ENCODE assay signal across 12 cellular contexts in genomic region chr4:40475609-40476008, GRCh38.
A peak's percentile ranks its signal among the peaks of the same experiment; 100 is the strongest.
DNase-seq lines count a peak whose midpoint lies in the region; ATAC-seq, FAIRE-seq and TF ChIP-seq lines count a peak whose summit lies in the region.
"Had no signal": no experiment of that assay in that cellular context is flagged by ENCODE, and none has a peak within 500 bp of the region (broad histone marks: within the 10 kb centered on the region; RNA-seq: fewer than 3 reads in every experiment).

No MANE protein-coding gene starts in this region.

- peaks cover 2% of the 10 kb centered on the region for H3K36me3 Mint-ChIP-seq in activated CD4-positive, alpha-beta T cell treated with anti-CD3 and anti-CD28 coated beads, Interleukin-2, amount 10 ng/mL, durations not matched to agents 24 days and 14 days (ENCODE audit: low read depth)
- H3K36me3 Mint-ChIP-seq in activated CD4-positive, alpha-beta T cell treated with anti-CD3 and anti-CD28 coated beads for 36 hours (ENCODE audit: low read depth), result no peaks in the 10 kb centered on the region

- H3K4me3 ChIP-seq in kidney (ENCODE audit: low read length in 2 of 2) (peak overlapping the region in 1 of 2 donors; percentile 26), upper lobe of right lung (no peak overlapping the region), suprapubic skin (no peak overlapping the region)

- H3K27ac ChIP-seq in kidney (ENCODE audit: low read depth in 2 of 2, low read length in 2 of 2) (peak overlapping the region; percentile 20 to 53), upper lobe of right lung (no peak overlapping the region), suprapubic skin (no peak overlapping the region)

- CTCF ChIA-PET in activated CD4-positive, alpha-beta T cell treated with anti-CD3 and anti-CD28 coated beads for 36 hours (lab: Charles Lee), result interaction anchor here (0.5 kb wide), 1 partner anchor 320 kb away, joined by 3 read pairs; no protein-coding TSS in a partner anchor

- H3K27me3 ChIP-seq in upper lobe of right lung, result no peaks in the 10 kb centered on the region
- no peaks in the 10 kb centered on the region for H3K27me3 ChIP-seq in suprapubic skin

- ATAC-seq in activated CD4-positive, alpha-beta T cell treated with anti-CD3 and anti-CD28 coated beads for 36 hours, result no peak
- ATAC-seq in upper lobe of right lung, result peak; percentile 40
- no peak for ATAC-seq in HG02623 (IDR thresholded peaks at IDR 0.05; ENCODE audit: unreplicated experiment)
- no peak for ATAC-seq in GM19452 (IDR thresholded peaks at IDR 0.05; ENCODE audit: unreplicated experiment)

- no peak overlapping the region for H3K4me3 Mint-ChIP-seq in activated CD4-positive, alpha-beta T cell treated with anti-CD3 and anti-CD28 coated beads, Interleukin-2, amount 10 ng/mL, durations not matched to agents 24 days and 14 days
- H3K4me3 Mint-ChIP-seq in activated CD4-positive, alpha-beta T cell treated with anti-CD3 and anti-CD28 coated beads for 36 hours, result no peak overlapping the region

- H3K36me3 ChIP-seq in kidney (ENCODE audit: control insufficient read depth in 1 of 2, insufficient read depth in 2 of 2, low read length in 2 of 2) (no peaks in the 10 kb centered on the region), upper lobe of right lung (no peaks in the 10 kb centered on the region), suprapubic skin (no peaks in the 10 kb centered on the region)

- H3K27ac Mint-ChIP-seq in activated CD4-positive, alpha-beta T cell treated with anti-CD3 and anti-CD28 coated beads, Interleukin-2, amount 10 ng/mL, durations not matched to agents 24 days and 14 days, result peak overlapping the region; percentile 28
- H3K27ac Mint-ChIP-seq in activated CD4-positive, alpha-beta T cell treated with anti-CD3 and anti-CD28 coated beads for 36 hours, result no peak overlapping the region

- H3K9me3 Mint-ChIP-seq in activated CD4-positive, alpha-beta T cell treated with anti-CD3 and anti-CD28 coated beads, Interleukin-2, amount 10 ng/mL, durations not matched to agents 24 days and 14 days, result no peaks in the 10 kb centered on the region
- no peaks in the 10 kb centered on the region for H3K9me3 Mint-ChIP-seq in activated CD4-positive, alpha-beta T cell treated with anti-CD3 and anti-CD28 coated beads for 36 hours (ENCODE audit: low read depth)
- H3K9me3 Mint-ChIP-seq: activated T-helper 2 cell treated with anti-CD3 and anti-CD28 coated beads, Interferon-gamma antibody, Interleukin-2, Interleukin-4, amounts not matched to agents 10 μg/mL and 5 μg/mL and 100 μg/mL, durations not matched to agents 14 hours and 24 hours and 36 hours had no signal

- FAIRE-seq in kidney (lab: Jason Lieb, UNC), result peak; percentile 50
- FAIRE-seq: astrocyte, urothelium cell line had no signal

- no peak for DNase-seq in activated CD4-positive, alpha-beta T cell treated with anti-CD3 and anti-CD28 coated beads, Interleukin-2, amount 10 ng/mL, durations not matched to agents 24 days and 14 days
- DNase-seq in activated CD4-positive, alpha-beta T cell treated with anti-CD3 and anti-CD28 coated beads for 36 hours, result no peak
- peak; percentile 14 for DNase-seq in NCI-H748 treated with DMSO at 0.1 percent for 48 hours (lab: John Stamatoyannopoulos, UW)
- DNase-seq in kidney, result no peak
- DNase-seq in upper lobe of right lung, result no peak
- no peak for DNase-seq in suprapubic skin (ENCODE audit: low spot score in 2 of 2)
- DNase-seq: activated CD4-positive, alpha-beta T cell treated with anti-CD3 and anti-CD28 coated beads for 48 hours had no signal

- no peaks in the 10 kb centered on the region for H3K27me3 Mint-ChIP-seq in activated CD4-positive, alpha-beta T cell treated with anti-CD3 and anti-CD28 coated beads, Interleukin-2, amount 10 ng/mL, durations not matched to agents 24 days and 14 days
- H3K27me3 Mint-ChIP-seq in activated CD4-positive, alpha-beta T cell treated with anti-CD3 and anti-CD28 coated beads for 36 hours, result no peaks in the 10 kb centered on the region

- peak overlapping the region in 1 of 2 donors; percentile 5 for H3K9ac ChIP-seq in kidney (ENCODE audit: low read length in 2 of 2)

- intact Hi-C loops in activated CD4-positive, alpha-beta T cell treated with anti-CD3 and anti-CD28 coated beads, Interleukin-2, amount 10 ng/mL, durations not matched to agents 24 days and 14 days (cut with micrococcal nuclease), result no loop called here
- intact Hi-C loops in activated CD4-positive, alpha-beta T cell treated with anti-CD3 and anti-CD28 coated beads for 36 hours (cut with DNase I, micrococcal nuclease), result no loop called here
- intact Hi-C loops in kidney (cut with DNase I) (no loop called here), upper lobe of right lung (cut with DNase I) (no loop called here)

- WGBS in suprapubic skin, result 78% methylated on average over 4 of the region's 4 CpGs

- POLR2A ChIA-PET in activated CD4-positive, alpha-beta T cell treated with anti-CD3 and anti-CD28 coated beads for 36 hours (lab: Charles Lee), result no interaction called here

- H3K4me1 ChIP-seq in kidney (ENCODE audit: control insufficient read depth in 1 of 2, insufficient read depth in 1 of 2, low read depth in 1 of 2, low read length in 2 of 2), result peaks cover 7 to 23% of the 10 kb centered on the region in 2 donors
- H3K4me1 ChIP-seq in upper lobe of right lung, result peaks cover 9% of the 10 kb centered on the region
- H3K4me1 ChIP-seq in suprapubic skin, result no peaks in the 10 kb centered on the region

- no peak for TF ChIP-seq POLR2A in suprapubic skin (IDR thresholded peaks at IDR 0.05)

- TF ChIP-seq EP300 in suprapubic skin (IDR thresholded peaks at IDR 0.05), result no peak

- H3K4me1 Mint-ChIP-seq in activated CD4-positive, alpha-beta T cell treated with anti-CD3 and anti-CD28 coated beads, Interleukin-2, amount 10 ng/mL, durations not matched to agents 24 days and 14 days, result peaks cover 20% of the 10 kb centered on the region
- peaks cover 4% of the 10 kb centered on the region for H3K4me1 Mint-ChIP-seq in activated CD4-positive, alpha-beta T cell treated with anti-CD3 and anti-CD28 coated beads for 36 hours

- H3K9me3 ChIP-seq in kidney (ENCODE audit: control insufficient read depth in 1 of 2, low read length in 2 of 2) (no peaks in the 10 kb centered on the region), upper lobe of right lung (no peaks in the 10 kb centered on the region), suprapubic skin (no peaks in the 10 kb centered on the region)

- TF ChIP-seq CTCF in kidney (IDR thresholded peaks at IDR 0.05; ENCODE audit: borderline replicate concordance, extremely low read depth, insufficient read depth), result no peak
- no peak for TF ChIP-seq CTCF in upper lobe of right lung (IDR thresholded peaks at IDR 0.05)
- TF ChIP-seq CTCF in suprapubic skin (IDR thresholded peaks at IDR 0.05), result no peak

Comparison
In these comparisons a context has a peak if more than half of its experiments do, and no peak if none do; other contexts are left out.
1. H3K27ac ChIP-seq: peak in kidney (2 of 2); none in upper lobe of right lung (single experiment) and suprapubic skin (single experiment).